Comparison of ENCODE assay signal across 27 cellular contexts in genomic region chr21:18467715-18468114, GRCh38.
DNase-seq lines count a peak whose midpoint lies in the region; ATAC-seq and TF ChIP-seq lines count a peak whose summit lies in the region.
"Had no signal": no experiment of that assay in that cellular context is flagged by ENCODE, and none has a peak within 500 bp of the region (broad histone marks: within the 10 kb centered on the region; RNA-seq: fewer than 3 reads in every experiment).

No MANE protein-coding gene starts in this region.

- peak; percentile 22 for DNase-seq in NAMALWA (ENCODE audit: low spot score)
- no peak for DNase-seq in pons (ENCODE audit: low spot score)
- DNase-seq in cortex of kidney (lab: John Stamatoyannopoulos, UW) = no peak
- DNase-seq: ACHN; activated CD4-positive, alpha-beta T cell treated with anti-CD3 and anti-CD28 coated beads, Interleukin-2, amount 50 U/mL, for 4 hours; activated CD8-positive, alpha-beta memory T cell treated with anti-CD3 and anti-CD28 coated beads, Interleukin-2, amount 10 ng/mL, durations not matched to agents 7 days and 5 days; activated T-cell treated with anti-CD3 and anti-CD28 coated beads, Interleukin-2, amount 50 U/mL, for 48 hours; BE2C; caudate nucleus; DMS 273 treated with DMSO at 0.1 percent for 48 hours; EL; endodermal cell; NCI-H1105 treated with DMSO at 0.1 percent for 48 hours; NCI-H510A treated with DMSO at 0.1 percent for 48 hours; ovary; PC-9; stimulated activated CD4-positive, alpha-beta T cell treated with anti-CD3 and anti-CD28 coated beads, Interleukin-1b, Interleukin-23, amount 100 ng/mL, for 48 hours; stimulated activated naive CD8-positive, alpha-beta T cell treated with anti-CD3 and anti-CD28 coated beads, Interleukin-15, amount 100 ng/mL, for 72 hours had no signal

- ATAC-seq in GM18867 (IDR thresholded peaks at IDR 0.05; ENCODE audit: unreplicated experiment) (peak; percentile 67), HG02884 (IDR thresholded peaks at IDR 0.05; ENCODE audit: unreplicated experiment) (peak; percentile 64), GM19023 (IDR thresholded peaks at IDR 0.05; ENCODE audit: unreplicated experiment) (no peak)
- ATAC-seq: activated CD8-positive, alpha-beta memory T cell treated with anti-CD3 and anti-CD28 coated beads, Interleukin-2, amount 10 ng/mL, durations not matched to agents 7 days and 5 days; left lobe of liver; stimulated activated naive CD8-positive, alpha-beta T cell treated with anti-CD3 and anti-CD28 coated beads, Interleukin-15, amount 100 ng/mL, for 72 hours had no signal

- TF ChIP-seq CTCF in nephron (IDR thresholded peaks at IDR 0.05; ENCODE audit: unreplicated experiment in 3 of 3) = no peak

- H3K27me3 Mint-ChIP-seq in nephron (ENCODE audit: low read depth) = no peaks in the 10 kb centered on the region
- H3K27me3 Mint-ChIP-seq: activated CD8-positive, alpha-beta memory T cell treated with anti-CD3 and anti-CD28 coated beads, Interleukin-2, amount 10 ng/mL, durations not matched to agents 7 days and 5 days; dendritic cell treated with granulocyte-macrophage colony-stimulating factor and Interleukin-4, amounts not matched to agents 40 ng/mL and 50 ng/mL, for 4 days; IgD-negative memory B cell; stimulated activated naive CD8-positive, alpha-beta T cell treated with anti-CD3 and anti-CD28 coated beads, Interleukin-15, amount 100 ng/mL, for 72 hours had no signal

- H3K36me3 Mint-ChIP-seq in nephron (ENCODE audit: low read depth) = no peaks in the 10 kb centered on the region
- H3K36me3 Mint-ChIP-seq: activated CD8-positive, alpha-beta memory T cell treated with anti-CD3 and anti-CD28 coated beads, Interleukin-2, amount 10 ng/mL, durations not matched to agents 7 days and 5 days; IgD-negative memory B cell had no signal

- H3K9me3 Mint-ChIP-seq in nephron = peaks cover 14% of the 10 kb centered on the region

- H3K27ac Mint-ChIP-seq in nephron = peak overlapping the region; percentile 3 to 39 (median 10)
- H3K27ac Mint-ChIP-seq: activated CD8-positive, alpha-beta memory T cell treated with anti-CD3 and anti-CD28 coated beads, Interleukin-2, amount 10 ng/mL, durations not matched to agents 7 days and 5 days; dendritic cell treated with granulocyte-macrophage colony-stimulating factor and Interleukin-4, amounts not matched to agents 40 ng/mL and 50 ng/mL, for 4 days; endodermal cell; IgD-negative memory B cell; stimulated activated naive CD8-positive, alpha-beta T cell treated with anti-CD3 and anti-CD28 coated beads, Interleukin-15, amount 100 ng/mL, for 72 hours; T-helper 1 cell treated with Interleukin-12 subunit alpha and Interleukin-12 subunit beta and Interleukin-4 antibody, amounts not matched to agents 30 μg/mL and 1 μg/mL, for 36 hours had no signal

- peak overlapping the region in 1 of 3 experiments; percentile 5 for H3K4me3 Mint-ChIP-seq in nephron
- H3K4me3 Mint-ChIP-seq: activated CD8-positive, alpha-beta memory T cell treated with anti-CD3 and anti-CD28 coated beads, Interleukin-2, amount 10 ng/mL, durations not matched to agents 7 days and 5 days; dendritic cell treated with granulocyte-macrophage colony-stimulating factor and Interleukin-4, amounts not matched to agents 40 ng/mL and 50 ng/mL, for 4 days; endodermal cell; neural crest cell; stimulated activated naive CD8-positive, alpha-beta T cell treated with anti-CD3 and anti-CD28 coated beads, Interleukin-15, amount 100 ng/mL, for 72 hours; T-helper 1 cell treated with Interleukin-12 subunit alpha and Interleukin-12 subunit beta and Interleukin-4 antibody, amounts not matched to agents 30 μg/mL and 1 μg/mL, for 36 hours had no signal

- peaks cover 6% of the 10 kb centered on the region for H3K4me1 Mint-ChIP-seq in nephron
- H3K4me1 Mint-ChIP-seq: activated CD8-positive, alpha-beta memory T cell treated with anti-CD3 and anti-CD28 coated beads, Interleukin-2, amount 10 ng/mL, durations not matched to agents 7 days and 5 days; neural crest cell; stimulated activated naive CD8-positive, alpha-beta T cell treated with anti-CD3 and anti-CD28 coated beads, Interleukin-15, amount 100 ng/mL, for 72 hours had no signal
